Comparison of ENCODE assay signal across 9 cellular contexts in genomic region chr6:88761237-88762031, GRCh38.
DNase-seq lines count a peak whose midpoint lies in the region; ATAC-seq and TF ChIP-seq lines count a peak whose summit lies in the region.
"Had no signal": no experiment of that assay in that cellular context is flagged by ENCODE, and none has a peak within 500 bp of the region (broad histone marks: within the 10 kb centered on the region; RNA-seq: fewer than 3 reads in every experiment).

No MANE protein-coding gene starts in this region.

- H3K4me1 ChIP-seq in foreskin keratinocyte: no peaks in the 10 kb centered on the region

- H3K9ac ChIP-seq in SU-DHL-6 (ENCODE audit: low read length): peak overlapping the region; percentile 80

- no peaks in the 10 kb centered on the region for H3K9me3 ChIP-seq in SU-DHL-6 (ENCODE audit: insufficient read depth, low read length)

- H3K36me3 ChIP-seq in GM06990 (ENCODE audit: control insufficient read depth, insufficient read depth, low read length) (no peaks in the 10 kb centered on the region; the same call in 1 of the 2 replicates), SU-DHL-6 (ENCODE audit: low read length) (peaks cover 17% of the 10 kb centered on the region)

- H2AFZ ChIP-seq in SU-DHL-6 (ENCODE audit: low read depth, low read length, severe bottlenecking): no peak overlapping the region

- no peaks in the 10 kb centered on the region for H4K20me1 ChIP-seq in SU-DHL-6 (ENCODE audit: low read depth, low read length)

- no peaks in the 10 kb centered on the region for H3K27me3 ChIP-seq in GM06990 (replicated peaks; ENCODE audit: control insufficient read depth, insufficient read depth, low read length)
- no peaks in the 10 kb centered on the region for H3K27me3 ChIP-seq in SU-DHL-6 (ENCODE audit: low read length)
- no peaks in the 10 kb centered on the region for H3K27me3 ChIP-seq in foreskin keratinocyte

- no peaks in the 10 kb centered on the region for H3K9me2 ChIP-seq in SU-DHL-6 (replicated peaks; ENCODE audit: insufficient read depth, low read length)

- peak; percentile 65 for DNase-seq in GM06990 (ENCODE audit: extremely low read depth, insufficient read length)
- DNase-seq in coronary artery (ENCODE audit: low spot score): no peak
- no peak for DNase-seq in lower leg skin (ENCODE audit: low spot score in 2 of 2)
- DNase-seq in NCI-H146 treated with DMSO at 0.1 percent for 48 hours (lab: John Stamatoyannopoulos, UW; ENCODE audit: unreplicated experiment): no peak
- no peak for DNase-seq in foreskin keratinocyte
- DNase-seq: Right ventricle myocardium superior had no signal

- peaks cover 89% of the 10 kb centered on the region for H3F3A ChIP-seq in SU-DHL-6 (ENCODE audit: insufficient read depth)

- whole genome bisulfite sequencing in lower leg skin, 2 donors: 90% methylated on average over 9 of the region's 9 CpGs

- no peak for TF ChIP-seq POLR2A in lower leg skin (IDR thresholded peaks at IDR 0.05)

- peaks cover 64% of the 10 kb centered on the region for H3K79me2 ChIP-seq in SU-DHL-6 (ENCODE audit: insufficient read depth, low read length)

- H3K4me2 ChIP-seq in SU-DHL-6 (ENCODE audit: low read depth, low read length, poor library complexity, severe bottlenecking): peak overlapping the region; percentile 99

- H3K4me3 ChIP-seq in GM06990 (replicated peaks; ENCODE audit: low read depth, low read length): 0 out of 2 replicates have a peak overlapping the region, but pooled peaks have one; percentile 3
- peak overlapping the region; percentile 86 for H3K4me3 ChIP-seq in SU-DHL-6 (ENCODE audit: insufficient read depth, low read length, poor library complexity, severe bottlenecking)
- H3K4me3 ChIP-seq in coronary artery: no peak overlapping the region
- H3K4me3 ChIP-seq in lower leg skin (ENCODE audit: low read depth, poor library complexity, severe bottlenecking): no peak overlapping the region

- intact Hi-C loops in lower leg skin (cut with DNase I; ENCODE audit: low total_unique reads): no loop called here

- TF ChIP-seq CTCF in GM06990 (IDR thresholded peaks at IDR 0.05; ENCODE audit: insufficient read depth, low read length, poor library complexity, severe bottlenecking) (peak; percentile 32), SU-DHL-6 (IDR thresholded peaks at IDR 0.05; ENCODE audit: insufficient read depth, low read length, poor library complexity, severe bottlenecking) (peak; percentile 57), coronary artery (IDR thresholded peaks at IDR 0.05) (no peak), lower leg skin (IDR thresholded peaks at IDR 0.05) (no peak), foreskin keratinocyte (conservative IDR thresholded peaks at IDR 0.05) (no peak)

- H3K27ac ChIP-seq in SU-DHL-6 (ENCODE audit: low read depth, low read length) (peak overlapping the region; percentile 99), coronary artery (no peak overlapping the region), foreskin keratinocyte (no peak overlapping the region)

- ATAC-seq in GM19328 (IDR thresholded peaks at IDR 0.05; ENCODE audit: unreplicated experiment) (peak; percentile 49), HG02885 (IDR thresholded peaks at IDR 0.05; ENCODE audit: poor library complexity, unreplicated experiment) (peak; percentile 69), foreskin keratinocyte (no peak)

Comparison
In these comparisons a context has a peak if more than half of its experiments do, and no peak if none do; other contexts are left out.
1. H3K4me3 ChIP-seq: peak in GM06990 (single experiment) and SU-DHL-6 (single experiment); none in coronary artery (single experiment) and lower leg skin (single experiment).
2. CTCF ChIP-seq: peak in GM06990 (single experiment) and SU-DHL-6 (single experiment); none in coronary artery (single experiment), lower leg skin (0 of 3) and foreskin keratinocyte (single experiment).